ENCODE assay signal across 24 cellular contexts in the genomic region with DNA sequence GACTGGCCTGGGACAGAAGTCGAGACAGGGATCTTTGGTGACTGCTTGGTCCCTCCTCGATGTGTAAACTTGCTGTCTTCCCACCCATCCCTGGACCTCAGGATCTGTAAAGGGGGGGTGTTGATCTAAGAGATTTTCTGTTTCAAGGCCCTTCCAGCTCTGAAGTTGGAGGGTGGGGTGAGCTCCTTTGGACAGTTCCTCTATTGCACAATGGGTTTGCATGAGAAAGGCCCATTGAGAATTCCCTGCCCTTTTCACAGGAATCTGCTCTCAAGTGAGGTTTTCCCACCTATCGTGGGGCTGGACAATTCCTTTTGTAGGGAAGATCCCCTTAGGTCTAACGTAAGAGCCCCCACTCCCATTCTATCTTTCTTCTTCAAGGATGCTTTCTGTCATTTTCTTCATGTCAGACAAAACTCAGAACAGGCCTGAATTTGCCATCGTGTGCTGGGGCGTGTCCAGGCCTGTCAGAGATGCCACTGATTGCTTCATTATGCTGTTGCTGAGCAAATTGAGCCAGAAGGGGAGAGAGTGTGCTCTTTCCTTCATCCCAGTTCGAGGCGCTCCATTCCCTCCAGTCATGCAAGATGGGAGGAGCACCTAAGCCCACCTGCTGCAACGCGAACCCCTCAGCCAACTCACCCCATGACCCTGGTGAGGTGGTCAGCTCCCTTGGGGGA.
DNase-seq lines count a peak whose midpoint lies in the region; ATAC-seq and TF ChIP-seq lines count a peak whose summit lies in the region.
"Had no signal": no experiment of that assay in that cellular context is flagged by ENCODE, and none has a peak within 500 bp of the region (broad histone marks: within the 10 kb centered on the region; RNA-seq: fewer than 3 reads in every experiment).

No MANE protein-coding gene starts in this region.

- no peak for TF ChIP-seq CTCF in gastroesophageal sphincter (IDR thresholded peaks at IDR 0.05)

- H3K9me3 ChIP-seq in gastroesophageal sphincter: no peaks in the 10 kb centered on the region
- H3K9me3 ChIP-seq: gastrocnemius medialis, suprapubic skin had no signal

- H3K27ac ChIP-seq in gastroesophageal sphincter: peak overlapping the region in 1 of 4 donors; percentile 15
- H3K27ac ChIP-seq: epithelial cell of prostate, gastrocnemius medialis, SK-N-MC, suprapubic skin had no signal

- no peaks in the 10 kb centered on the region for H3K4me1 ChIP-seq in gastroesophageal sphincter
- H3K4me1 ChIP-seq: gastrocnemius medialis had no signal

- DNase-seq in NCI-H1436 (lab: John Stamatoyannopoulos, UW) (peak; percentile 58), NCI-H1436 treated with DMSO at 0.1 percent for 48 hours (lab: John Stamatoyannopoulos, UW) (no peak), GM04503 (ENCODE audit: low read depth) (peak; percentile 6), NCI-H2171 treated with DMSO at 0.1 percent for 48 hours (lab: John Stamatoyannopoulos, UW) (peak; percentile 79), HCEC 1CT (no peak)
- DNase-seq: activated CD4-positive, alpha-beta memory T cell treated with anti-CD3 and anti-CD28 coated beads, Interleukin-2, amount 10 ng/mL, durations not matched to agents 7 days and 5 days; activated naive CD4-positive, alpha-beta T cell treated with anti-CD3 and anti-CD28 coated beads for 36 hours; anterior cingulate cortex; C1 segment of cervical spinal cord; Calu3; central memory CD4-positive, alpha-beta T cell; Karpas-422; kidney; NCI-H226; occipital lobe had no signal

- no peak for TF ChIP-seq EP300 in gastroesophageal sphincter (IDR thresholded peaks at IDR 0.05)

- ATAC-seq in gastroesophageal sphincter: peak; percentile 74
- no peak for ATAC-seq in HG03460 (IDR thresholded peaks at IDR 0.05; ENCODE audit: unreplicated experiment)
- ATAC-seq in HG03521 (IDR thresholded peaks at IDR 0.05; ENCODE audit: unreplicated experiment): no peak
- ATAC-seq: Panc1, WTC11 had no signal

- no peaks in the 10 kb centered on the region for H3K36me3 ChIP-seq in gastroesophageal sphincter
- H3K36me3 ChIP-seq: gastrocnemius medialis, suprapubic skin had no signal

- WGBS in gastroesophageal sphincter (ENCODE audit: low coverage in 1 of 2), 2 donors: 35 to 64% methylated on average over 6 to 9 of the region's 10 CpGs

- H3K27me3 ChIP-seq in gastroesophageal sphincter: peaks cover 77% of the 10 kb centered on the region

- H3K4me3 ChIP-seq in gastroesophageal sphincter: no peak overlapping the region
- H3K4me3 ChIP-seq: gastrocnemius medialis, SK-N-MC, suprapubic skin had no signal

- no peak for TF ChIP-seq POLR2A in gastroesophageal sphincter (IDR thresholded peaks at IDR 0.05)

Comparison
In these comparisons a context has a peak if more than half of its experiments do, and no peak if none do; other contexts are left out.
1. DNase-seq: peak in NCI-H1436 (single experiment), GM04503 (single experiment) and NCI-H2171 treated with DMSO at 0.1 percent for 48 hours (single experiment); none in NCI-H1436 treated with DMSO at 0.1 percent for 48 hours (single experiment) and HCEC 1CT (single experiment).